22 cellular contexts compared by ENCODE assay signal in the genomic region with DNA sequence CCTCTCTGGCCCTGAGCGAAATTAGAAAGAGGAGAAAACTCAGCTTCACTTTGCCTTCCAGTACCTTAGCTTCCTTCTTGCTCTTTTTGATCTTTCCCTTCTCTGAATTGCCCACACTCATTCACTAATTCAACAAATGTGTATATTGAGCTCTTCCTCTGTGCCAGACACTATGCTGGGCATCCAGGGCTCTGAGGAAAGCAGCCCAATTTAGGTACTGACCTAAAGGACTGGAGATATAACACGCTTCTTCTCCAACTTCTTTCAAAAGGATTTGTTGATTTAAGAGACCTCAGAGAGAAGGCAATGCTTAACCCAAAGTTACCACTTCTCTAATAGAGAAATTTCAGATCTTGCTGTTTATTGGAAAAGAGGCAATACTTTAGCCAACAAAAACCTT.
A peak's percentile ranks its signal among the peaks of the same experiment; 100 is the strongest.
DNase-seq lines count a peak whose midpoint lies in the region; ATAC-seq and TF ChIP-seq lines count a peak whose summit lies in the region.
"Had no signal": no experiment of that assay in that cellular context is flagged by ENCODE, and none has a peak within 500 bp of the region (broad histone marks: within the 10 kb centered on the region; RNA-seq: fewer than 3 reads in every experiment).

No MANE protein-coding gene starts in this region.

- H3K4me1 ChIP-seq in right cardiac atrium (ENCODE audit: control insufficient read depth, insufficient read depth, low read length) (peaks cover 2% of the 10 kb centered on the region), psoas muscle (peaks cover 20% of the 10 kb centered on the region)
- H3K4me1 ChIP-seq: BLaER1, HAP-1 had no signal

- H3K27me3 ChIP-seq in right cardiac atrium (ENCODE audit: control insufficient read depth, insufficient read depth) (no peaks in the 10 kb centered on the region), psoas muscle (ENCODE audit: insufficient read depth in 3 of 3, low read length in 2 of 3) (no peaks in the 10 kb centered on the region)
- H3K27me3 ChIP-seq: BLaER1 had no signal

- peaks cover 36% of the 10 kb centered on the region for H3K27me3 Mint-ChIP-seq in activated CD4-positive, alpha-beta T cell treated with anti-CD3 and anti-CD28 coated beads, Interleukin-2, amount 10 ng/mL, durations not matched to agents 7 days and 5 days
- peaks cover 25% of the 10 kb centered on the region for H3K27me3 Mint-ChIP-seq in activated CD4-positive, alpha-beta T cell treated with anti-CD3 and anti-CD28 coated beads, Interleukin-2, amount 10 ng/mL, durations not matched to agents 24 days and 14 days

- intact Hi-C loops in activated CD4-positive, alpha-beta T cell treated with anti-CD3 and anti-CD28 coated beads, Interleukin-2, amount 10 ng/mL, durations not matched to agents 24 days and 14 days (cut with micrococcal nuclease), result no loop called here
- intact Hi-C loops in left ventricle myocardium superior (cut with micrococcal nuclease) (no loop called here), right cardiac atrium (cut with DNase I) (no loop called here), psoas muscle (cut with DNase I) (no loop called here)

- no peak for TF ChIP-seq CTCF in psoas muscle (IDR thresholded peaks at IDR 0.05)

- POLR2A ChIA-PET in activated CD4-positive, alpha-beta T cell treated with anti-CD3 and anti-CD28 coated beads, Interleukin-2, amount 10 ng/mL, durations not matched to agents 7 days and 5 days (lab: Charles Lee), result no interaction called here

- CTCF ChIA-PET in activated CD4-positive, alpha-beta T cell treated with anti-CD3 and anti-CD28 coated beads, Interleukin-2, amount 10 ng/mL, durations not matched to agents 7 days and 5 days (lab: Charles Lee), result interaction anchor here (1.2 kb wide), 1 partner anchor 11 kb away, joined by 3 read pairs; no protein-coding TSS in a partner anchor

- peaks cover 14% of the 10 kb centered on the region for H3K9me3 Mint-ChIP-seq in activated CD4-positive, alpha-beta T cell treated with anti-CD3 and anti-CD28 coated beads, Interleukin-2, amount 10 ng/mL, durations not matched to agents 7 days and 5 days
- peaks cover 3% of the 10 kb centered on the region for H3K9me3 Mint-ChIP-seq in activated CD4-positive, alpha-beta T cell treated with anti-CD3 and anti-CD28 coated beads, Interleukin-2, amount 10 ng/mL, durations not matched to agents 24 days and 14 days

- peak overlapping the region; percentile 15 for H3K27ac Mint-ChIP-seq in activated CD4-positive, alpha-beta T cell treated with anti-CD3 and anti-CD28 coated beads, Interleukin-2, amount 10 ng/mL, durations not matched to agents 7 days and 5 days
- H3K27ac Mint-ChIP-seq in activated CD4-positive, alpha-beta T cell treated with anti-CD3 and anti-CD28 coated beads, Interleukin-2, amount 10 ng/mL, durations not matched to agents 24 days and 14 days, result no peak overlapping the region
- H3K27ac Mint-ChIP-seq: B cell; CD4-positive, CD25-positive, alpha-beta regulatory T cell; CD8-positive, alpha-beta T cell; HFFc6 had no signal

- no peak overlapping the region for H3K4me3 Mint-ChIP-seq in activated CD4-positive, alpha-beta T cell treated with anti-CD3 and anti-CD28 coated beads, Interleukin-2, amount 10 ng/mL, durations not matched to agents 7 days and 5 days
- H3K4me3 Mint-ChIP-seq in activated CD4-positive, alpha-beta T cell treated with anti-CD3 and anti-CD28 coated beads, Interleukin-2, amount 10 ng/mL, durations not matched to agents 24 days and 14 days, result no peak overlapping the region
- H3K4me3 Mint-ChIP-seq: B cell; CD8-positive, alpha-beta T cell; HFFc6 had no signal

- H3K36me3 Mint-ChIP-seq in activated CD4-positive, alpha-beta T cell treated with anti-CD3 and anti-CD28 coated beads, Interleukin-2, amount 10 ng/mL, durations not matched to agents 7 days and 5 days (ENCODE audit: low read depth), result no peaks in the 10 kb centered on the region
- no peaks in the 10 kb centered on the region for H3K36me3 Mint-ChIP-seq in activated CD4-positive, alpha-beta T cell treated with anti-CD3 and anti-CD28 coated beads, Interleukin-2, amount 10 ng/mL, durations not matched to agents 24 days and 14 days (ENCODE audit: low read depth)
- H3K36me3 Mint-ChIP-seq: CD4-positive, CD25-positive, alpha-beta regulatory T cell; CD8-positive, alpha-beta T cell had no signal

- H3K9me3 ChIP-seq in right cardiac atrium (ENCODE audit: control insufficient read depth, low read length) (no peaks in the 10 kb centered on the region), psoas muscle (peaks cover 19% of the 10 kb centered on the region)
- H3K9me3 ChIP-seq: HAP-1 had no signal

- ATAC-seq in left ventricle myocardium superior (peak; percentile 46), right cardiac atrium (no peak), psoas muscle (peak; percentile 26 to 60 (median 40))
- ATAC-seq: CD8-positive, alpha-beta T cell; GM12878 had no signal

- WGBS in right cardiac atrium, result 75% methylated on average over 2 of the region's 2 CpGs
- 56 to 73% (median 65%) methylated on average over 2 of the region's 2 CpGs for WGBS in psoas muscle, 3 donors

- no peaks in the 10 kb centered on the region for H3K36me3 ChIP-seq in psoas muscle (ENCODE audit: insufficient read depth in 1 of 2, low read depth in 1 of 2)
- H3K36me3 ChIP-seq: BLaER1, HAP-1 had no signal

- no peak overlapping the region for H3K27ac ChIP-seq in right cardiac atrium (ENCODE audit: low read length)
- peak overlapping the region; percentile 64 for H3K27ac ChIP-seq in psoas muscle
- H3K27ac ChIP-seq: 22Rv1, BLaER1, C4-2B had no signal

- H3K4me1 Mint-ChIP-seq in activated CD4-positive, alpha-beta T cell treated with anti-CD3 and anti-CD28 coated beads, Interleukin-2, amount 10 ng/mL, durations not matched to agents 7 days and 5 days, result no peaks in the 10 kb centered on the region
- H3K4me1 Mint-ChIP-seq in activated CD4-positive, alpha-beta T cell treated with anti-CD3 and anti-CD28 coated beads, Interleukin-2, amount 10 ng/mL, durations not matched to agents 24 days and 14 days, result no peaks in the 10 kb centered on the region
- H3K4me1 Mint-ChIP-seq: B cell had no signal

- no peak overlapping the region for H3K4me3 ChIP-seq in right cardiac atrium (ENCODE audit: low read length)
- peak overlapping the region; percentile 5 for H3K4me3 ChIP-seq in psoas muscle
- H3K4me3 ChIP-seq: BLaER1, GM12878, HAP-1 had no signal

- DNase-seq in activated CD4-positive, alpha-beta T cell treated with anti-CD3 and anti-CD28 coated beads, Interleukin-2, amount 10 ng/mL, durations not matched to agents 7 days and 5 days, result no peak
- DNase-seq in activated CD4-positive, alpha-beta T cell treated with anti-CD3 and anti-CD28 coated beads, Interleukin-2, amount 10 ng/mL, durations not matched to agents 24 days and 14 days, result no peak
- no peak for DNase-seq in left ventricle myocardium superior
- DNase-seq in right cardiac atrium, result no peak
- no peak for DNase-seq in psoas muscle
- no peak for DNase-seq in DMS79 treated with DMSO at 0.1 percent for 48 hours (lab: John Stamatoyannopoulos, UW)
- no peak for DNase-seq in NCI-H146 treated with DMSO at 0.1 percent for 48 hours (lab: John Stamatoyannopoulos, UW; ENCODE audit: unreplicated experiment)
- no peak for DNase-seq in NCI-H1436 (lab: John Stamatoyannopoulos, UW)
- DNase-seq: Caco-2; CD4-positive, CD25-positive, alpha-beta regulatory T cell; CD8-positive, alpha-beta T cell; DMS153; EL; GDM1; GOT3; HFFc6 had no signal

Comparison
In these comparisons a context has a peak if more than half of its experiments do, and no peak if none do; other contexts are left out.
1. ATAC-seq: peak in left ventricle myocardium superior (single experiment) and psoas muscle (4 of 4); none in right cardiac atrium (0 of 2).